25 cellular contexts compared by ENCODE assay signal in genomic region chr19:41776700-41777099, GRCh38. TPM values are rescaled to one million over a fixed set of nuclear protein-coding genes. Genes with fewer than 3 reads are reported as not detected.
A peak's percentile ranks its signal among the peaks of the same experiment; 100 is the strongest.
DNase-seq lines count a peak whose midpoint lies in the region; ATAC-seq, FAIRE-seq and TF ChIP-seq lines count a peak whose summit lies in the region.
"Had no signal": no experiment of that assay in that cellular context is flagged by ENCODE, and none has a peak within 500 bp of the region (broad histone marks: within the 10 kb centered on the region; RNA-seq: fewer than 3 reads in every experiment).

No MANE protein-coding gene starts in this region.

- H3K27me3 Mint-ChIP-seq in MCF 10A (ENCODE audit: insufficient read depth, unreplicated experiment): peaks cover 60% of the 10 kb centered on the region

- TF ChIP-seq POLR2A in breast epithelium (IDR thresholded peaks at IDR 0.05) (no peak), lower leg skin (IDR thresholded peaks at IDR 0.05) (no peak)

- H3K36me3 ChIP-seq in breast epithelium (no peaks in the 10 kb centered on the region), bronchial epithelial cell (ENCODE audit: control insufficient read depth, insufficient read depth, low read length) (no peaks in the 10 kb centered on the region), mucosa of rectum (ENCODE audit: control insufficient read depth in 2 of 2, insufficient read depth in 2 of 2, low read length in 2 of 2) (no peaks in the 10 kb centered on the region)
- H3K36me3 ChIP-seq: MG63 had no signal

- H3K36me3 Mint-ChIP-seq in MCF 10A (ENCODE audit: insufficient read depth, unreplicated experiment): no peaks in the 10 kb centered on the region
- H3K36me3 Mint-ChIP-seq: CD14-positive monocyte had no signal

- H3K9me3 Mint-ChIP-seq in MCF 10A (ENCODE audit: unreplicated experiment): no peaks in the 10 kb centered on the region
- H3K9me3 Mint-ChIP-seq: HFFc6 had no signal

- H3K27me3 ChIP-seq in breast epithelium (no peaks in the 10 kb centered on the region), bronchial epithelial cell (ENCODE audit: control insufficient read depth, insufficient read depth, low read length) (peaks cover 3% of the 10 kb centered on the region), mucosa of rectum (ENCODE audit: control insufficient read depth in 2 of 2, insufficient read depth in 2 of 2, low read length in 2 of 2) (no peaks in the 10 kb centered on the region)

- ATAC-seq in GM21515 (IDR thresholded peaks at IDR 0.05; ENCODE audit: unreplicated experiment) (no peak), GM18519 (IDR thresholded peaks at IDR 0.05; ENCODE audit: low FRiP score, unreplicated experiment) (no peak)

- no peak overlapping the region for H3K4me3 ChIP-seq in breast epithelium
- H3K4me3 ChIP-seq in bronchial epithelial cell (ENCODE audit: low read depth, low read length): no peak overlapping the region
- no peak overlapping the region for H3K4me3 ChIP-seq in mucosa of rectum (ENCODE audit: low read length in 2 of 2)
- no peak overlapping the region for H3K4me3 ChIP-seq in lower leg skin (ENCODE audit: low read depth, poor library complexity, severe bottlenecking)
- H3K4me3 ChIP-seq: MG63 had no signal

- POLR2A ChIA-PET in MCF 10A (lab: Yijun Ruan, JAX): interaction anchor here (1.1 kb wide), 1 partner anchor 16 kb away, joined by 4 read pairs; no protein-coding TSS in a partner anchor

- DNase-seq in breast epithelium (ENCODE audit: low spot score in 2 of 2): peak in 1 of 2 donors; percentile 58
- DNase-seq in MCF 10A (ENCODE audit: unreplicated experiment): no peak
- DNase-seq in bronchial epithelial cell (ENCODE audit: low read depth): peak; percentile 49
- no peak for DNase-seq in lower leg skin (ENCODE audit: low spot score in 2 of 2)
- DNase-seq: DMS79; H7; HFFc6; Kasumi-1; MG63; NCI-H1048; NCI-H1417 treated with DMSO at 0.1 percent for 48 hours; NCI-H187; NCI-H2227 treated with DMSO at 0.1 percent for 48 hours; NCI-H524; NCI-H774; NK-92 treated with Interleukin-12 subunit alpha and Interleukin-12 subunit beta, amount 100 ng/mL, for 24 hours had no signal

- no peak overlapping the region for H3K4me3 Mint-ChIP-seq in MCF 10A (ENCODE audit: unreplicated experiment)
- H3K4me3 Mint-ChIP-seq: B cell, CD14-positive monocyte, HFFc6 had no signal

- intact Hi-C loops in breast epithelium (cut with DNase I; ENCODE audit: low total_unique reads): no loop called here
- intact Hi-C loops in MCF 10A (cut with micrococcal nuclease): no loop called here
- intact Hi-C loops in lower leg skin (cut with DNase I; ENCODE audit: low total_unique reads): loop anchor here (5.0 kb wide), 1 partner anchor 709 kb away; no protein-coding TSS in a partner anchor

- H3K9me3 ChIP-seq in breast epithelium (no peaks in the 10 kb centered on the region), mucosa of rectum (ENCODE audit: control insufficient read depth in 2 of 2, low read length in 2 of 2) (no peaks in the 10 kb centered on the region)
- H3K9me3 ChIP-seq: MG63 had no signal

- no peak overlapping the region for H3K9ac ChIP-seq in mucosa of rectum (ENCODE audit: low read depth in 1 of 2, low read length in 2 of 2)

- no peaks in the 10 kb centered on the region for H3K4me1 ChIP-seq in breast epithelium
- peaks cover 22 to 48% of the 10 kb centered on the region in 2 donors for H3K4me1 ChIP-seq in mucosa of rectum (ENCODE audit: control insufficient read depth in 2 of 2, insufficient read depth in 2 of 2, low read length in 2 of 2)

- TF ChIP-seq CTCF in breast epithelium (IDR thresholded peaks at IDR 0.05) (no peak), MCF 10A (IDR thresholded peaks at IDR 0.05; ENCODE audit: unreplicated experiment) (no peak), bronchial epithelial cell (IDR thresholded peaks at IDR 0.05; ENCODE audit: insufficient read depth, low read length, severe bottlenecking) (no peak), lower leg skin (IDR thresholded peaks at IDR 0.05) (no peak)

- CTCF ChIA-PET in MCF 10A (lab: Yijun Ruan, JAX): interaction anchor here (1.4 to 3.2 kb wide), 3 partner anchors 9 to 23 kb away, joined by 7 to 18 read pairs (median 10); no protein-coding TSS in a partner anchor

- H3K4me1 Mint-ChIP-seq in MCF 10A (ENCODE audit: insufficient read depth, unreplicated experiment): peaks cover 7% of the 10 kb centered on the region
- H3K4me1 Mint-ChIP-seq: B cell had no signal

- no peak overlapping the region for H3K27ac Mint-ChIP-seq in MCF 10A (ENCODE audit: low read depth, unreplicated experiment)
- H3K27ac Mint-ChIP-seq: B cell, CD14-positive monocyte, HFFc6 had no signal

- BruUV-seq in MCF 10A (replicated peaks; lab: Mats Ljungman, UMichigan): no TSS peak

- H3K27ac ChIP-seq in breast epithelium: peak overlapping the region; percentile 88
- H3K27ac ChIP-seq in mucosa of rectum (ENCODE audit: low read depth in 2 of 2, low read length in 2 of 2): peak overlapping the region; percentile 87 to 92

- 34 to 75% methylated on average over 2 of the region's 2 CpGs for WGBS in lower leg skin, 2 donors

- no peak for FAIRE-seq in bronchial epithelial cell (lab: Jason Lieb, UNC)
- FAIRE-seq: A204.1, D721Med, RCC 7860 had no signal

RNA-seq across cellular contexts. Expression of gene CEACAM3, which starts 19.7 kb away (rescaled TPM):
- total RNA-seq in breast epithelium (under 1 TPM in 1 of 3 donors, not detected in 2; 0.64 TPM), MCF 10A (2022) (not detected in 2 replicates), bronchial epithelial cell (0.26 TPM in 1 of 2 replicates, not detected in the other), lower leg skin (not detected)
- total RNA-seq: B cell, H7, HFFc6, SK-MEL-5 had no signal

RNA-seq across cellular contexts. Expression of gene CEACAM6, which starts 21.4 kb away (rescaled TPM):
- 1 to 10 TPM in 2 of 3 donors, not detected in 1; 1.0 to 6.9 TPM for total RNA-seq in breast epithelium
- total RNA-seq in MCF 10A (2022): not detected in 2 replicates
- total RNA-seq in bronchial epithelial cell: 13.7 and 41.6 TPM in 2 replicates
- total RNA-seq in lower leg skin: 10 to 100 TPM in 2 of 4 donors, 1 to 10 TPM in 2; 2.6 to 23.1 (median 14.5) TPM
- total RNA-seq: B cell, H7, HFFc6, SK-MEL-5 had no signal
